10 cellular contexts compared by ENCODE assay signal in the genomic region with DNA sequence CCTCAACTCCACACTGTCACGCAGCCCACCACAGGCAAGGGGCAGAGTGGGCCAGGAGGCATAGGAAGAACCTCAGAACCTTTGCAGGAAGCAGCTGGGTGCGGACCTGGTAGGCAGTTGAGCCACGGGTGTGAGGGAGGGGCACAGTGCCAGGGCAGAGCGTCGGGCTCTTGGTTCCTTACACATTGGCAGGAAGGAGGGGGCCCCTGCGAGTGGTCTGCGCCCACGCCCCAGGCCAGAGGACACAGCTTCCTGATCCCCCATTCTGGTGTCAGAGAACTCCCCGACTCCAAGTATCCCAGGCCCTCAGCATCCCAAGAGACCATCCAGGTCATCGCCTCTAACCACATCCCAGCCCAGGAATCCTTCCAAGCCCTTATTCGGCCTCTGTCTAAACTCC.
DNase-seq lines count a peak whose midpoint lies in the region; TF ChIP-seq lines count a peak whose summit lies in the region.
"Had no signal": no experiment of that assay in that cellular context is flagged by ENCODE, and none has a peak within 500 bp of the region (broad histone marks: within the 10 kb centered on the region; RNA-seq: fewer than 3 reads in every experiment).

No MANE protein-coding gene starts in this region.

- no peaks in the 10 kb centered on the region for H3K9me3 Mint-ChIP-seq in type B pancreatic cell
- H3K9me3 Mint-ChIP-seq: activated CD4-positive, alpha-beta memory T cell treated with anti-CD3 and anti-CD28 coated beads for 36 hours had no signal

- peak overlapping the region; percentile 51 for H3K27ac Mint-ChIP-seq in type B pancreatic cell
- H3K27ac Mint-ChIP-seq: activated CD4-positive, alpha-beta memory T cell treated with anti-CD3 and anti-CD28 coated beads for 36 hours had no signal

- H3K4me3 ChIP-seq in ascending aorta, result peak overlapping the region; percentile 64 to 81
- peak overlapping the region; percentile 66 for H3K4me3 ChIP-seq in fibroblast of villous mesenchyme (ENCODE audit: low read depth, low read length)
- H3K4me3 ChIP-seq in osteoblast (ENCODE audit: insufficient read depth, low read length), result peak overlapping the region; percentile 76

- H3K4me2 ChIP-seq in osteoblast (ENCODE audit: insufficient read depth, low read length), result peak overlapping the region; percentile 99

- peak overlapping the region; percentile 98 to 100 for H3K27ac ChIP-seq in ascending aorta
- peak overlapping the region; percentile 66 for H3K27ac ChIP-seq in osteoblast (ENCODE audit: low read depth, low read length)

- no peak for DNase-seq in ascending aorta (ENCODE audit: low spot score in 2 of 2)
- DNase-seq in fibroblast of villous mesenchyme (ENCODE audit: low read depth), result no peak
- peak; percentile 94 for DNase-seq in osteoblast (ENCODE audit: insufficient read length, low spot score, missing footprints)
- DNase-seq in type B pancreatic cell (ENCODE audit: extremely low spot score, unreplicated experiment), result no peak
- no peak for DNase-seq in GM19238 (ENCODE audit: insufficient read length, low spot score)
- no peak for DNase-seq in GM13977 (ENCODE audit: low spot score)
- no peak for DNase-seq in NCI-H1417 (lab: John Stamatoyannopoulos, UW)
- DNase-seq: activated CD4-positive, alpha-beta memory T cell treated with anti-CD3 and anti-CD28 coated beads for 36 hours; NCI-H1694; stimulated activated CD4-positive, alpha-beta T cell treated with anti-CD3 and anti-CD28 coated beads, Interleukin-15, amount 100 ng/mL, for 24 hours had no signal

- peaks cover 23 to 43% of the 10 kb centered on the region in 2 donors for H3K4me1 ChIP-seq in ascending aorta
- H3K4me1 ChIP-seq in osteoblast (ENCODE audit: insufficient read depth, low read length), result peaks cover 75% of the 10 kb centered on the region

- H3K4me3 Mint-ChIP-seq in type B pancreatic cell, result peak overlapping the region; percentile 85
- H3K4me3 Mint-ChIP-seq: activated CD4-positive, alpha-beta memory T cell treated with anti-CD3 and anti-CD28 coated beads for 36 hours had no signal

- peaks cover 43% of the 10 kb centered on the region for H4K20me1 ChIP-seq in osteoblast (ENCODE audit: insufficient read depth, low read length)

- no peak overlapping the region for H2AFZ ChIP-seq in osteoblast (ENCODE audit: low read length)

- H3K79me2 ChIP-seq in osteoblast (ENCODE audit: insufficient read depth, low read length), result peaks cover 74% of the 10 kb centered on the region

- H3K27me3 ChIP-seq in ascending aorta (no peaks in the 10 kb centered on the region), osteoblast (ENCODE audit: insufficient read depth, low read length) (no peaks in the 10 kb centered on the region)

- H3K27me3 Mint-ChIP-seq in type B pancreatic cell, result no peaks in the 10 kb centered on the region

- H3K9me3 ChIP-seq in ascending aorta, result no peaks in the 10 kb centered on the region
- H3K9me3 ChIP-seq in osteoblast (ENCODE audit: low read depth, low read length), result no peaks in the 10 kb centered on the region

- peaks cover 37% of the 10 kb centered on the region for H3K4me1 Mint-ChIP-seq in type B pancreatic cell (ENCODE audit: unreplicated experiment)

- in situ Hi-C loops in GM13977 (cut with MboI; ENCODE audit: low pct_unique_long_range_greater_than_20kb, low sequenced_read_pairs, unreplicated experiment), result no loop called here

- intact Hi-C loops in ascending aorta (cut with DNase I), result loop anchor here (5.0 kb wide), 1 partner anchor 154 kb away; no protein-coding TSS in a partner anchor

- TF ChIP-seq CTCF in ascending aorta (IDR thresholded peaks at IDR 0.05) (no peak), fibroblast of villous mesenchyme (IDR thresholded peaks at IDR 0.05; ENCODE audit: insufficient read depth, low read depth, low read length) (no peak), osteoblast (IDR thresholded peaks at IDR 0.05; ENCODE audit: extremely low read depth, low read depth, low read length) (no peak), type B pancreatic cell (conservative IDR thresholded peaks at IDR 0.05) (no peak), GM13977 (IDR thresholded peaks at IDR 0.05; ENCODE audit: extremely low read depth, insufficient read depth, missing control alignments) (no peak)

- peaks cover 5% of the 10 kb centered on the region for H3K36me3 Mint-ChIP-seq in type B pancreatic cell
- H3K36me3 Mint-ChIP-seq: activated CD4-positive, alpha-beta memory T cell treated with anti-CD3 and anti-CD28 coated beads for 36 hours had no signal

- peaks cover 17 to 35% of the 10 kb centered on the region in 2 donors for H3K36me3 ChIP-seq in ascending aorta
- H3K36me3 ChIP-seq in osteoblast (ENCODE audit: insufficient read depth, low read length), result peaks cover 4% of the 10 kb centered on the region
